In the genomic region with DNA sequence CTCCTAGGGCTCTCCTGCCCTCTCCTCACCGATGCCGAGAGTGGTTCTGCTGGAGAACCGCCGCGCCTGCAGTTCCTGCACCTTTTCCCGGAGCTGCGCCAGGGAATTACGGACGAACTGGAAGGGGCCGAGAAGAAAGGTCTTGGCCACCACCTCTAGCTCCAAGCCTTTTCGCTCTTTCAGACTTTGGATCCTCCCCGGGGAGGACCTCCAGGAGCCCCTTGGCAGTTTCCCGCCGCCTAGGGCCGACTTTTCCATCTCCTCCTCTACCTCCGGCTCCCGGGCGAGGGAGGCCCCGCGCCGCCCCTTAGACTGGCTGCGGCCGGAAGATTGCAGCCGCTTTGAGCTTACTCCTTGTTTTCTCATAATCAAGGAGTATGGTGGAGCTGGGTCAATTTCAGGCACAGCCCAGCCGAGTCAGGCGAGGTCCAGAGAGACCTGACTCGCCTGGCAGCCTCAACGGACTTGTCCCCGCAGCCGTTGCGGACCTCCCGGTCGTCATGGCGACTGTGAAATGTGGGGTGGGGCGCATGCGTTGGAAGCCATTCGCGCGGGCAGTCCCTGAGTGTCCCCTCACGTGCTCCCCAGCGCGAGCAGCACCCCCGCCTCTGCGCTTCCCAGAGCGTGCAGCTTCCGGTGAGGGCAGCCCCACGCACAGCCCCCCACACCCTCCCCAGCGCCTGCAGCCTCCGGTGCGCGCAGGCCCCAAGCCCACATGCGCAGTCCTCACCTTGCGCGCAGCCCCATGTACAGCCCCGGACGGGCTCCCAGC, we compare ENCODE assay signal across 1 cellular context.
TF ChIP-seq lines count a peak whose summit lies in the region.

A gene (minus strand): TSS at position 466 of the 772 bp plus-strand sequence. CDS start 100 bp downstream, at position 366.

TF ChIP-seq in HEK293, 187 proteins besides CTCF, POLR2A, EP300 and RAD21 (continued from another document):
- TF ChIP-seq, protein P1, sequence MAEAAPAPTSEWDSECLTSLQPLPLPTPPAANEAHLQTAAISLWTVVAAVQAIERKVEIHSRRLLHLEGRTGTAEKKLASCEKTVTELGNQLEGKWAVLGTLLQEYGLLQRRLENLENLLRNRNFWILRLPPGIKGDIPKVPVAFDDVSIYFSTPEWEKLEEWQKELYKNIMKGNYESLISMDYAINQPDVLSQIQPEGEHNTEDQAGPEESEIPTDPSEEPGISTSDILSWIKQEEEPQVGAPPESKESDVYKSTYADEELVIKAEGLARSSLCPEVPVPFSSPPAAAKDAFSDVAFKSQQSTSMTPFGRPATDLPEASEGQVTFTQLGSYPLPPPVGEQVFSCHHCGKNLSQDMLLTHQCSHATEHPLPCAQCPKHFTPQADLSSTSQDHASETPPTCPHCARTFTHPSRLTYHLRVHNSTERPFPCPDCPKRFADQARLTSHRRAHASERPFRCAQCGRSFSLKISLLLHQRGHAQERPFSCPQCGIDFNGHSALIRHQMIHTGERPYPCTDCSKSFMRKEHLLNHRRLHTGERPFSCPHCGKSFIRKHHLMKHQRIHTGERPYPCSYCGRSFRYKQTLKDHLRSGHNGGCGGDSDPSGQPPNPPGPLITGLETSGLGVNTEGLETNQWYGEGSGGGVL (tag by site-specific recombination; IDR thresholded peaks at IDR 0.05) = peak; percentile 94
- TF ChIP-seq MYNN (tag by site-specific recombination; IDR thresholded peaks at IDR 0.05; ENCODE audit: borderline replicate concordance) = no peak
- TF ChIP-seq ZNF391 (tag by site-specific recombination; IDR thresholded peaks at IDR 0.05; ENCODE audit: borderline replicate concordance, low read depth) = no peak
- peak; percentile 82 for TF ChIP-seq ZNF660 (tag by site-specific recombination; IDR thresholded peaks at IDR 0.05)
- peak; percentile 83; the same call in 1 of the 2 replicates for TF ChIP-seq ZFP37 (tag by site-specific recombination; IDR thresholded peaks at IDR 0.05)
- TF ChIP-seq ZXDB (tag by site-specific recombination; IDR thresholded peaks at IDR 0.05) = peak; percentile 86
- peak; percentile 68 for TF ChIP-seq ZBTB8A (tag by site-specific recombination; IDR thresholded peaks at IDR 0.05)
- TF ChIP-seq, protein P2, sequence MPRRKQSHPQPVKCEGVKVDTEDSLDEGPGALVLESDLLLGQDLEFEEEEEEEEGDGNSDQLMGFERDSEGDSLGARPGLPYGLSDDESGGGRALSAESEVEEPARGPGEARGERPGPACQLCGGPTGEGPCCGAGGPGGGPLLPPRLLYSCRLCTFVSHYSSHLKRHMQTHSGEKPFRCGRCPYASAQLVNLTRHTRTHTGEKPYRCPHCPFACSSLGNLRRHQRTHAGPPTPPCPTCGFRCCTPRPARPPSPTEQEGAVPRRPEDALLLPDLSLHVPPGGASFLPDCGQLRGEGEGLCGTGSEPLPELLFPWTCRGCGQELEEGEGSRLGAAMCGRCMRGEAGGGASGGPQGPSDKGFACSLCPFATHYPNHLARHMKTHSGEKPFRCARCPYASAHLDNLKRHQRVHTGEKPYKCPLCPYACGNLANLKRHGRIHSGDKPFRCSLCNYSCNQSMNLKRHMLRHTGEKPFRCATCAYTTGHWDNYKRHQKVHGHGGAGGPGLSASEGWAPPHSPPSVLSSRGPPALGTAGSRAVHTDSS (tag by site-specific recombination; IDR thresholded peaks at IDR 0.05) = peak; percentile 69; the same call in 1 of the 2 replicates
- TF ChIP-seq ZFHX2 (tag by site-specific recombination; conservative IDR thresholded peaks at IDR 0.05) = peak; percentile 66; the same call in 1 of the 2 replicates
- TF ChIP-seq ZNF561 (tag by site-specific recombination; IDR thresholded peaks at IDR 0.05; ENCODE audit: borderline replicate concordance) = peak; percentile 58; the same call in 1 of the 2 replicates
- TF ChIP-seq, protein P3, sequence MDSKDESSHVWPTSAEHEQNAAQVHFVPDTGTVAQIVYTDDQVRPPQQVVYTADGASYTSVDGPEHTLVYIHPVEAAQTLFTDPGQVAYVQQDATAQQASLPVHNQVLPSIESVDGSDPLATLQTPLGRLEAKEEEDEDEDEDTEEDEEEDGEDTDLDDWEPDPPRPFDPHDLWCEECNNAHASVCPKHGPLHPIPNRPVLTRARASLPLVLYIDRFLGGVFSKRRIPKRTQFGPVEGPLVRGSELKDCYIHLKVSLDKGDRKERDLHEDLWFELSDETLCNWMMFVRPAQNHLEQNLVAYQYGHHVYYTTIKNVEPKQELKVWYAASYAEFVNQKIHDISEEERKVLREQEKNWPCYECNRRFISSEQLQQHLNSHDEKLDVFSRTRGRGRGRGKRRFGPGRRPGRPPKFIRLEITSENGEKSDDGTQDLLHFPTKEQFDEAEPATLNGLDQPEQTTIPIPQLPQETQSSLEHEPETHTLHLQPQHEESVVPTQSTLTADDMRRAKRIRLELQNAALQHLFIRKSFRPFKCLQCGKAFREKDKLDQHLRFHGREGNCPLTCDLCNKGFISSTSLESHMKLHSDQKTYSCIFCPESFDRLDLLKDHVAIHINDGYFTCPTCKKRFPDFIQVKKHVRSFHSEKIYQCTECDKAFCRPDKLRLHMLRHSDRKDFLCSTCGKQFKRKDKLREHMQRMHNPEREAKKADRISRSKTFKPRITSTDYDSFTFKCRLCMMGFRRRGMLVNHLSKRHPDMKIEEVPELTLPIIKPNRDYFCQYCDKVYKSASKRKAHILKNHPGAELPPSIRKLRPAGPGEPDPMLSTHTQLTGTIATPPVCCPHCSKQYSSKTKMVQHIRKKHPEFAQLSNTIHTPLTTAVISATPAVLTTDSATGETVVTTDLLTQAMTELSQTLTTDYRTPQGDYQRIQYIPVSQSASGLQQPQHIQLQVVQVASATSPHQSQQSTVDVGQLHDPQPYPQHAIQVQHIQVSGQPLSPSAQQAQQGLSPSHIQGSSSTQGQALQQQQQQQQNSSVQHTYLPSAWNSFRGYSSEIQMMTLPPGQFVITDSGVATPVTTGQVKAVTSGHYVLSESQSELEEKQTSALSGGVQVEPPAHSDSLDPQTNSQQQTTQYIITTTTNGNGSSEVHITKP (tag by site-specific recombination; IDR thresholded peaks at IDR 0.05) = peak; percentile 70
- TF ChIP-seq ZNF335 (tag by site-specific recombination; conservative IDR thresholded peaks at IDR 0.05) = peak; percentile 99
- TF ChIP-seq ZNF394 (tag by site-specific recombination; IDR thresholded peaks at IDR 0.05; ENCODE audit: borderline replicate concordance) = 0 out of 2 replicates have a peak, but pooled peaks have one; percentile 36
- TF ChIP-seq, protein P4, sequence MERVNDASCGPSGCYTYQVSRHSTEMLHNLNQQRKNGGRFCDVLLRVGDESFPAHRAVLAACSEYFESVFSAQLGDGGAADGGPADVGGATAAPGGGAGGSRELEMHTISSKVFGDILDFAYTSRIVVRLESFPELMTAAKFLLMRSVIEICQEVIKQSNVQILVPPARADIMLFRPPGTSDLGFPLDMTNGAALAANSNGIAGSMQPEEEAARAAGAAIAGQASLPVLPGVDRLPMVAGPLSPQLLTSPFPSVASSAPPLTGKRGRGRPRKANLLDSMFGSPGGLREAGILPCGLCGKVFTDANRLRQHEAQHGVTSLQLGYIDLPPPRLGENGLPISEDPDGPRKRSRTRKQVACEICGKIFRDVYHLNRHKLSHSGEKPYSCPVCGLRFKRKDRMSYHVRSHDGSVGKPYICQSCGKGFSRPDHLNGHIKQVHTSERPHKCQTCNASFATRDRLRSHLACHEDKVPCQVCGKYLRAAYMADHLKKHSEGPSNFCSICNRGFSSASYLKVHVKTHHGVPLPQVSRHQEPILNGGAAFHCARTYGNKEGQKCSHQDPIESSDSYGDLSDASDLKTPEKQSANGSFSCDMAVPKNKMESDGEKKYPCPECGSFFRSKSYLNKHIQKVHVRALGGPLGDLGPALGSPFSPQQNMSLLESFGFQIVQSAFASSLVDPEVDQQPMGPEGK (tag by site-specific recombination; IDR thresholded peaks at IDR 0.05) = peak; percentile 88
